ENCODE assay signal across 8 cellular contexts in the genomic region with DNA sequence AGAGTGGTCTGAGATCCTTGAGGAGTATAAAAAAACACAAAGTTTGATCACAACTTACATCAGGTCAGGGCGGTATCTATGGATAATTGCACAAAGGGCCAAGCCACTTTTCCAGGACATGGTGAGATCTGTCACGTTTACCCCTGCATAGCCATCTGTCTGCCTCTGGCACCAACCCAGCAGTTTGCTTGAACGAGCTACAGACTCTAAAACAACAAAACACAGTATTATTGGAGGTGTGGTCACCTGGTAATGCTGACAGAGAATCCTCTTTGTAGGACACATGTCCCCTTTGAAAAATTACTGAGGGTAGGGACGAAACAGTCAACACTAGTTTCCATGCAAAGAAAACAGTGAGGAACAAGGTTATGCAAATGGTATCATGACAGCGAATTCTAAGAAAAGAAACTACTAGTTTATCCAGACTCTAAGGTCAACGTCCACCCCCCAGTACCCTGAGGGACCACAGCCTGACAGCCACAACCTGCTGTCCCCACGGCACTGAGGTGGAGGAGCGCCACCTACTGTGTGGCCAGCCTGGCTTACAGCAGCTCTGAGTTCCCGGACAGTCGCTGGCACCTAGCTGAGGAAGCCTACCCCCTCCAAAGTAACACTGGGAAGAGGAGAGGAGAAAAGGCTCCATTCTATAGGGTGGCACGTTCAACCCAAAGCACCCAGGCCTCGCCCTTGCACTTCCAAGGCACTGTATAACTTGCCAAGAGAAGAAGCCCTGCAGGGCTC.
DNase-seq lines count a peak whose midpoint lies in the region; ATAC-seq and TF ChIP-seq lines count a peak whose summit lies in the region.

No MANE protein-coding gene starts in this region.

- H3K9me3 ChIP-seq in OCI-LY1 (ENCODE audit: low read length) (no peaks in the 10 kb centered on the region), prostate gland (no peaks in the 10 kb centered on the region)

- no peak overlapping the region for H3K4me3 ChIP-seq in OCI-LY1 (ENCODE audit: low read depth, low read length, poor library complexity, severe bottlenecking)
- no peak overlapping the region for H3K4me3 ChIP-seq in fibroblast of villous mesenchyme (ENCODE audit: low read depth, low read length)
- no peak overlapping the region for H3K4me3 ChIP-seq in prostate gland

- no peaks in the 10 kb centered on the region for H3K9me2 ChIP-seq in OCI-LY1 (ENCODE audit: low read depth, low read length)

- no peaks in the 10 kb centered on the region for H3K36me3 Mint-ChIP-seq in activated CD4-positive, alpha-beta T cell treated with anti-CD3 and anti-CD28 coated beads, Interleukin-2, amount 10 ng/mL, durations not matched to agents 7 days and 5 days (ENCODE audit: low read depth)

- TF ChIP-seq CTCF in GM13977 (IDR thresholded peaks at IDR 0.05; ENCODE audit: extremely low read depth, insufficient read depth, missing control alignments) (peak; percentile 57), OCI-LY1 (IDR thresholded peaks at IDR 0.05; ENCODE audit: low read length) (peak; percentile 74), fibroblast of villous mesenchyme (IDR thresholded peaks at IDR 0.05; ENCODE audit: insufficient read depth, low read depth, low read length) (peak; percentile 27), prostate gland (IDR thresholded peaks at IDR 0.05) (peak in 3 of 4 experiments; percentile 25 to 48 (median 47))

- H3K27ac ChIP-seq in OCI-LY1 (ENCODE audit: low read depth, low read length, poor library complexity, severe bottlenecking) = no peak overlapping the region
- peak overlapping the region; percentile 70 to 80 for H3K27ac ChIP-seq in prostate gland

- no peaks in the 10 kb centered on the region for H3K27me3 Mint-ChIP-seq in activated CD4-positive, alpha-beta T cell treated with anti-CD3 and anti-CD28 coated beads, Interleukin-2, amount 10 ng/mL, durations not matched to agents 7 days and 5 days

- no peak overlapping the region for H3K9ac ChIP-seq in OCI-LY1 (ENCODE audit: low read length)

- ATAC-seq in HG03521 (IDR thresholded peaks at IDR 0.05; ENCODE audit: unreplicated experiment) = no peak
- ATAC-seq in HG02981 (IDR thresholded peaks at IDR 0.05; ENCODE audit: unreplicated experiment) = no peak
- ATAC-seq in GM19328 (IDR thresholded peaks at IDR 0.05; ENCODE audit: unreplicated experiment) = no peak

- H3F3A ChIP-seq in OCI-LY1 (ENCODE audit: insufficient read depth, low read length) = no peaks in the 10 kb centered on the region

- H3K9me3 Mint-ChIP-seq in activated CD4-positive, alpha-beta T cell treated with anti-CD3 and anti-CD28 coated beads, Interleukin-2, amount 10 ng/mL, durations not matched to agents 7 days and 5 days = no peaks in the 10 kb centered on the region

- CTCF ChIA-PET in activated CD4-positive, alpha-beta T cell treated with anti-CD3 and anti-CD28 coated beads, Interleukin-2, amount 10 ng/mL, durations not matched to agents 7 days and 5 days (lab: Charles Lee) = no interaction called here

- no peaks in the 10 kb centered on the region for H3K27me3 ChIP-seq in OCI-LY1 (ENCODE audit: insufficient read depth, low read length)
- no peaks in the 10 kb centered on the region for H3K27me3 ChIP-seq in prostate gland (replicated peaks; ENCODE audit: insufficient read depth)

- H3K27ac Mint-ChIP-seq in activated CD4-positive, alpha-beta T cell treated with anti-CD3 and anti-CD28 coated beads, Interleukin-2, amount 10 ng/mL, durations not matched to agents 7 days and 5 days = no peak overlapping the region

- in situ Hi-C loops in GM13977 (cut with MboI; ENCODE audit: low pct_unique_long_range_greater_than_20kb, low sequenced_read_pairs, unreplicated experiment) = no loop called here

- intact Hi-C loops in prostate gland (cut with DNase I) = loop anchor here (1.0 kb wide), 1 partner anchor 61 kb away; no protein-coding TSS in a partner anchor

- H3K4me3 Mint-ChIP-seq in activated CD4-positive, alpha-beta T cell treated with anti-CD3 and anti-CD28 coated beads, Interleukin-2, amount 10 ng/mL, durations not matched to agents 7 days and 5 days = no peak overlapping the region

- POLR2A ChIA-PET in activated CD4-positive, alpha-beta T cell treated with anti-CD3 and anti-CD28 coated beads, Interleukin-2, amount 10 ng/mL, durations not matched to agents 7 days and 5 days (lab: Charles Lee) = no interaction called here

- peaks cover 60% of the 10 kb centered on the region for H3K36me3 ChIP-seq in OCI-LY1 (ENCODE audit: insufficient read depth, low read length)
- H3K36me3 ChIP-seq in prostate gland = no peaks in the 10 kb centered on the region

- TF ChIP-seq POLR2A in prostate gland (IDR thresholded peaks at IDR 0.05) = no peak

- H3K4me2 ChIP-seq in OCI-LY1 (ENCODE audit: low read length) = no peak overlapping the region

- no peak overlapping the region for H2AFZ ChIP-seq in OCI-LY1 (ENCODE audit: low read length)

- WGBS in prostate gland = 49% methylated on average over 12 of the region's 12 CpGs

- H3K79me2 ChIP-seq in OCI-LY1 (ENCODE audit: insufficient read depth, low read length) = no peaks in the 10 kb centered on the region

- H4K20me1 ChIP-seq in OCI-LY1 (ENCODE audit: insufficient read depth, low read length) = no peaks in the 10 kb centered on the region

- H3K4me1 ChIP-seq in OCI-LY1 (ENCODE audit: insufficient read depth, low read length, severe bottlenecking) = no peaks in the 10 kb centered on the region
- peaks cover under 1% of the 10 kb centered on the region for H3K4me1 ChIP-seq in prostate gland (replicated peaks)

- no peaks in the 10 kb centered on the region for H3K4me1 Mint-ChIP-seq in activated CD4-positive, alpha-beta T cell treated with anti-CD3 and anti-CD28 coated beads, Interleukin-2, amount 10 ng/mL, durations not matched to agents 7 days and 5 days

- DNase-seq in GM13977 (ENCODE audit: low spot score) (no peak), fibroblast of villous mesenchyme (ENCODE audit: low read depth) (no peak), prostate gland (ENCODE audit: low spot score) (peak; percentile 70)
- DNase-seq in activated CD4-positive, alpha-beta T cell treated with anti-CD3 and anti-CD28 coated beads, Interleukin-2, amount 10 ng/mL, durations not matched to agents 7 days and 5 days = no peak
